Comparison of ENCODE assay signal across 14 cellular contexts in genomic region chr4:133720001-133720400, GRCh38.
A peak's percentile ranks its signal among the peaks of the same experiment; 100 is the strongest.
DNase-seq lines count a peak whose midpoint lies in the region; ATAC-seq and TF ChIP-seq lines count a peak whose summit lies in the region.
"Had no signal": no experiment of that assay in that cellular context is flagged by ENCODE, and none has a peak within 500 bp of the region (broad histone marks: within the 10 kb centered on the region; RNA-seq: fewer than 3 reads in every experiment).

No MANE protein-coding gene starts in this region.

- H3K27me3 Mint-ChIP-seq in HFFc6 (ENCODE audit: insufficient read depth): no peaks in the 10 kb centered on the region
- H3K27me3 Mint-ChIP-seq: CD4-positive, alpha-beta memory T cell had no signal

- ATAC-seq in GM21447 (IDR thresholded peaks at IDR 0.05; ENCODE audit: unreplicated experiment): no peak
- ATAC-seq: A549 had no signal

- intact Hi-C loops in posterior cingulate gyrus (cut with DNase I): no loop called here

- DNase-seq in HFFc6: no peak
- peak; percentile 31 for DNase-seq in OCI-M1 (lab: John Stamatoyannopoulos, UW)
- peak; percentile 23 for DNase-seq in choroid plexus epithelial cell (ENCODE audit: low read depth)
- DNase-seq in cerebellar nuclear complex (lab: John Stamatoyannopoulos, UW): no peak
- DNase-seq in NCI-H2171 (lab: John Stamatoyannopoulos, UW): no peak
- DNase-seq in posterior cingulate gyrus: no peak
- DNase-seq: BE2C; CD4-positive, alpha-beta memory T cell; COR-L47; DND-41; HCEC 1CT; KBM-7 had no signal

- no peaks in the 10 kb centered on the region; the same call in 1 of the 2 replicates for H3K9me3 Mint-ChIP-seq in HFFc6

- no peaks in the 10 kb centered on the region for H3K36me3 Mint-ChIP-seq in HFFc6 (ENCODE audit: low read depth)
- H3K36me3 Mint-ChIP-seq: CD4-positive, alpha-beta memory T cell had no signal

- TF ChIP-seq CTCF in HFFc6 (IDR thresholded peaks at IDR 0.05): no peak
- no peak for TF ChIP-seq CTCF in choroid plexus epithelial cell (conservative IDR thresholded peaks at IDR 0.05; ENCODE audit: low read depth, low read length)

- H3K4me1 Mint-ChIP-seq in HFFc6 (ENCODE audit: low read depth): peaks cover 18% of the 10 kb centered on the region
- H3K4me1 Mint-ChIP-seq: CD4-positive, alpha-beta memory T cell had no signal

- H3K4me3 Mint-ChIP-seq in HFFc6: peak overlapping the region; percentile 70
- H3K4me3 Mint-ChIP-seq: CD4-positive, alpha-beta memory T cell had no signal

- no peak overlapping the region for H3K4me3 ChIP-seq in choroid plexus epithelial cell (ENCODE audit: low read depth, low read length)
- H3K4me3 ChIP-seq: A549 had no signal

- H3K27ac Mint-ChIP-seq in HFFc6: no peak overlapping the region
- H3K27ac Mint-ChIP-seq: CD4-positive, alpha-beta memory T cell had no signal

Comparison
In these comparisons a context has a peak if more than half of its experiments do, and no peak if none do; other contexts are left out.
1. DNase-seq: peak in OCI-M1 (single experiment) and choroid plexus epithelial cell (single experiment); none in HFFc6 (single experiment), cerebellar nuclear complex (0 of 2), NCI-H2171 (single experiment) and posterior cingulate gyrus (0 of 10).